21 cellular contexts compared by ENCODE assay signal in the genomic region with DNA sequence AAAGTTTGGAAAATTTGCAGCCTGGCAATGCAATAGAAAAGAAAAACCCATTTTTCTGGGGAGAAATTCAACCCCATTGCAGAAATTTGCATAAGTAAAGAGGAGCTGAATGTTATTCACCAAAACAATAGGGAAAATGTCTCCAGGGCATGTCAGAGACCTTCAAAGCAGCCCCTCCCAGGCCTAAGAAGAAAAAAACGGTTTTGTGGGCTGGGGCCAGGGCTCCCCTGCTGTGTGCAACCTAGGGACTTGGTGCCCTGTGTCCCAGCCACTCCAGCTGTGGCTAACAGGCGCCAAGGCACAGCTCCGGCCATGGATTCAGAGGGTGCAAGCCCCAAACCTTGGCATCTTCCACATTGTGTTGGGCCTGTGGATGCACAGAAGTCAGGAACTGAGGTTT.
A peak's percentile ranks its signal among the peaks of the same experiment; 100 is the strongest.
DNase-seq lines count a peak whose midpoint lies in the region; ATAC-seq, FAIRE-seq and TF ChIP-seq lines count a peak whose summit lies in the region.
"Had no signal": no experiment of that assay in that cellular context is flagged by ENCODE, and none has a peak within 500 bp of the region (broad histone marks: within the 10 kb centered on the region; RNA-seq: fewer than 3 reads in every experiment).

No MANE protein-coding gene starts in this region.

- no peak overlapping the region for H2BK20ac ChIP-seq in H1 (ENCODE audit: low read length)

- peak overlapping the region; percentile 35; the same call in 1 of the 2 replicates for H3K4me2 ChIP-seq in GM23338
- H3K4me2 ChIP-seq in H1 (ENCODE audit: insufficient read depth in 1 of 2, low read depth in 2 of 2, low read length in 2 of 2) = no peak overlapping the region; a peak in 1 of 4 replicates
- H3K4me2 ChIP-seq in neuronal stem cell (ENCODE audit: insufficient read depth, low read length, poor library complexity, severe bottlenecking) = no peak overlapping the region
- H3K4me2 ChIP-seq: BLaER1 had no signal

- peaks cover 61% of the 10 kb centered on the region for H3K9me3 Mint-ChIP-seq in GM23338

- no peak for FAIRE-seq in H1 (lab: Jason Lieb, UNC)
- FAIRE-seq: G401.6, GM12891 had no signal

- H2BK12ac ChIP-seq in H1 (ENCODE audit: low read depth, low read length) = no peak overlapping the region
- no peak overlapping the region for H2BK12ac ChIP-seq in neuronal stem cell (ENCODE audit: low read length)

- H3K4ac ChIP-seq in H1 (replicated peaks; ENCODE audit: insufficient read length, low read depth, low read length) (no peak overlapping the region), neuronal stem cell (ENCODE audit: low read length) (no peak overlapping the region)

- H3F3A ChIP-seq in GM23338 (replicated peaks; ENCODE audit: low read depth) = 0 out of 2 replicates have a peak, but pooled peaks cover 4% of the 10 kb centered on the region

- no peak overlapping the region for H2BK5ac ChIP-seq in H1 (ENCODE audit: low read depth, low read length)
- no peak overlapping the region for H2BK5ac ChIP-seq in neuronal stem cell (ENCODE audit: low read length)

- H3K79me1 ChIP-seq in H1 (ENCODE audit: low read depth, low read length) = no peaks in the 10 kb centered on the region
- no peaks in the 10 kb centered on the region for H3K79me1 ChIP-seq in neuronal stem cell (ENCODE audit: low read depth, low read length)

- no peak overlapping the region for H4K8ac ChIP-seq in H1 (ENCODE audit: extremely low read depth, insufficient read depth, low read length)
- H4K8ac ChIP-seq in neuronal stem cell (ENCODE audit: low read depth, low read length) = peak overlapping the region; percentile 92

- DNase-seq in GM23338 (ENCODE audit: low spot score) = peak; percentile 70
- peak in 1 of 2 experiments; percentile 19 for DNase-seq in H1 (ENCODE audit: low read depth in 1 of 2, low spot score in 2 of 2)
- DNase-seq in neuronal stem cell (ENCODE audit: low spot score) = no peak
- DNase-seq in GM13977 (ENCODE audit: low spot score) = no peak
- DNase-seq in CD1c-positive myeloid dendritic cell (ENCODE audit: extremely low spot score) = no peak
- no peak for DNase-seq in NAMALWA (ENCODE audit: low spot score)
- DNase-seq: 8988T; AML-193; Calu3; CD4-positive, CD25-positive, alpha-beta regulatory T cell; DMS 273 treated with DMSO at 0.1 percent for 48 hours; DMS79; GOT3; KG1 had no signal

- no peak overlapping the region for H2AK5ac ChIP-seq in H1 (ENCODE audit: low read depth, low read length)
- no peak overlapping the region for H2AK5ac ChIP-seq in neuronal stem cell (ENCODE audit: low read depth, low read length)

- no peak overlapping the region for H3K9ac ChIP-seq in HUES64 (ENCODE audit: low read depth, low read length)
- H3K9ac ChIP-seq in H1 (replicated peaks in 1 of 4; ENCODE audit: extremely low read depth in 1 of 4, low read depth in 3 of 4, low read length in 3 of 4) = no peak overlapping the region
- H3K9ac ChIP-seq in neuronal stem cell (ENCODE audit: low read depth, low read length, poor library complexity) = no peak overlapping the region
- H3K9ac ChIP-seq: BLaER1 had no signal

- H2BK15ac ChIP-seq in H1 (ENCODE audit: low read length) (no peak overlapping the region), neuronal stem cell (ENCODE audit: low read length) (no peak overlapping the region)

- H4K5ac ChIP-seq in H1 (ENCODE audit: insufficient read length, low read depth, low read length) = no peak overlapping the region

- peak overlapping the region; percentile 72; the same call in 1 of the 2 replicates for H3K27ac ChIP-seq in GM23338 (ENCODE audit: low read depth)
- H3K27ac ChIP-seq in HUES64 (ENCODE audit: low read depth, low read length) = peak overlapping the region; percentile 60; the same call in 1 of the 2 replicates
- no peak overlapping the region for H3K27ac ChIP-seq in H1 (ENCODE audit: low read depth, low read length)
- no peak overlapping the region for H3K27ac ChIP-seq in neuronal stem cell (replicated peaks; ENCODE audit: low read length)
- H3K27ac ChIP-seq: BLaER1, HL-60 had no signal

- H3K4me3 ChIP-seq in GM23338 (no peak overlapping the region), HUES64 (ENCODE audit: low read length) (no peak overlapping the region), H1 (ENCODE audit: extremely low read depth in 1 of 4, insufficient read depth in 2 of 4, low read depth in 3 of 4, low read length in 4 of 4) (no peak overlapping the region), neuronal stem cell (ENCODE audit: low read length in 2 of 2) (no peak overlapping the region)
- H3K4me3 ChIP-seq: BLaER1 had no signal

- H3K18ac ChIP-seq in H1 (ENCODE audit: extremely low read depth, low read length) = peak overlapping the region; percentile 44; the same call in 1 of the 2 replicates
- peak overlapping the region; percentile 38 for H3K18ac ChIP-seq in neuronal stem cell (ENCODE audit: low read length)

- CTCF ChIA-PET in H1 (lab: Charles Lee; ENCODE audit: partially characterized antibody) = interaction anchor here (0.9 kb wide), 1 partner anchor 114 kb away, joined by 3 read pairs; no protein-coding TSS in a partner anchor

- no peak overlapping the region for H4K91ac ChIP-seq in H1 (replicated peaks; ENCODE audit: insufficient read length, low read length)
- no peak overlapping the region for H4K91ac ChIP-seq in neuronal stem cell (ENCODE audit: low read depth, low read length, poor library complexity)

- H2BK120ac ChIP-seq in H1 (replicated peaks; ENCODE audit: low read depth, low read length) = no peak overlapping the region
- no peak overlapping the region for H2BK120ac ChIP-seq in neuronal stem cell (ENCODE audit: low read depth, low read length)

- H3K36me3 ChIP-seq in GM23338 (ENCODE audit: insufficient read depth) = peaks cover 4% of the 10 kb centered on the region; the same call in 1 of the 2 replicates
- no peaks in the 10 kb centered on the region; the same call in 1 of the 2 replicates for H3K36me3 ChIP-seq in HUES64 (ENCODE audit: insufficient read depth, low read length)
- H3K36me3 ChIP-seq in H1 (ENCODE audit: control insufficient read depth in 2 of 4, insufficient read depth in 4 of 4, low read length in 3 of 4) = peaks cover 0 to 4% (median 0%) of the 10 kb centered on the region in 4 experiments; a peak in 1 of 8 replicates
- H3K36me3 ChIP-seq in neuronal stem cell (replicated peaks in 1 of 2; ENCODE audit: control insufficient read depth in 2 of 2, insufficient read depth in 2 of 2, low read length in 2 of 2) = no peaks in the 10 kb centered on the region
- H3K36me3 ChIP-seq: BLaER1 had no signal

- in situ Hi-C loops in GM13977 (cut with MboI; ENCODE audit: low pct_unique_long_range_greater_than_20kb, low sequenced_read_pairs, unreplicated experiment) = no loop called here

- POLR2A ChIA-PET in H1 (lab: Charles Lee; ENCODE audit: partially characterized antibody) = no interaction called here

- TF ChIP-seq EP300 in H1 (IDR thresholded peaks at IDR 0.05; ENCODE audit: borderline replicate concordance in 1 of 2, low read depth in 2 of 2, low read length in 2 of 2) = no peak

- H3K23ac ChIP-seq in H1 (ENCODE audit: insufficient read length) = no peak overlapping the region
- no peak overlapping the region for H3K23ac ChIP-seq in neuronal stem cell (ENCODE audit: low read depth, low read length, poor library complexity)

- TF ChIP-seq CTCF in GM23338 (conservative IDR thresholded peaks at IDR 0.05; ENCODE audit: low read depth in 2 of 2) (no peak), H1 (IDR thresholded peaks at IDR 0.05; ENCODE audit: control extremely low read depth in 1 of 3, insufficient read depth in 1 of 3, low read depth in 1 of 3, low read length in 3 of 3) (no peak), GM13977 (IDR thresholded peaks at IDR 0.05; ENCODE audit: extremely low read depth, insufficient read depth, missing control alignments) (no peak)

- H3K4me3 Mint-ChIP-seq in GM23338 = no peak overlapping the region
- H3K4me3 Mint-ChIP-seq: CD4-positive, CD25-positive, alpha-beta regulatory T cell; IgD-negative memory B cell had no signal

- TF ChIP-seq RAD21 in H1 (IDR thresholded peaks at IDR 0.05 in 1 of 2, conservative IDR thresholded peaks at IDR 0.05 in 1 of 2; ENCODE audit: low read depth in 2 of 2, low read length in 2 of 2) = no peak

- H3K79me2 ChIP-seq in GM23338 (replicated peaks; ENCODE audit: insufficient read depth) = no peaks in the 10 kb centered on the region
- no peaks in the 10 kb centered on the region for H3K79me2 ChIP-seq in H1 (ENCODE audit: control insufficient read depth in 1 of 2, insufficient read depth in 2 of 2, low read length in 2 of 2)

- H2AFZ ChIP-seq in GM23338 (no peak overlapping the region), H1 (ENCODE audit: low read length) (no peak overlapping the region), neuronal stem cell (ENCODE audit: low read length) (no peak overlapping the region)

- 42% methylated on average over 3 of the region's 3 CpGs for WGBS in HUES64
- 64% methylated on average over 3 of the region's 3 CpGs; no CpG with 5 or more reads in 1 of the 2 experiments for WGBS in H1 (ENCODE audit: extremely low coverage in 1 of 2, insufficient coverage in 1 of 2, insufficient read length in 1 of 2, insufficient replicate concordance in 2 of 2, low coverage in 1 of 2, low lambda C conversion rate in 2 of 2, missing lambda C conversion rate in 1 of 2), 2 experiments
- no CpG with 5 or more reads among the region's 3 CpGs for WGBS in neuronal stem cell (ENCODE audit: extremely low coverage in 2 of 2, insufficient read length in 2 of 2, insufficient replicate concordance in 1 of 2), 2 donors

- no peak overlapping the region for H3K56ac ChIP-seq in H1 (replicated peaks; ENCODE audit: insufficient read length, low read depth, low read length)

- H3K4me1 ChIP-seq in GM23338 (ENCODE audit: insufficient read depth) (peaks cover 16% of the 10 kb centered on the region), HUES64 (ENCODE audit: insufficient read depth, low read length) (0 out of 2 replicates have a peak, but pooled peaks cover 8% of the 10 kb centered on the region), H1 (replicated peaks in 1 of 4; ENCODE audit: control insufficient read depth in 3 of 4, insufficient read depth in 4 of 4, low read length in 3 of 4) (peaks cover 0 to 5% (median 1%) of the 10 kb centered on the region in 4 experiments; a peak in 1 of 7 replicates), neuronal stem cell (ENCODE audit: control insufficient read depth in 2 of 2, insufficient read depth in 1 of 2, low read depth in 1 of 2, low read length in 2 of 2) (no peaks in the 10 kb centered on the region)
- H3K4me1 ChIP-seq: BLaER1 had no signal

- H3K27me3 ChIP-seq in GM23338 (ENCODE audit: insufficient read depth) (no peaks in the 10 kb centered on the region), HUES64 (ENCODE audit: insufficient read depth, low read length) (no peaks in the 10 kb centered on the region), H1 (replicated peaks in 1 of 4; ENCODE audit: control insufficient read depth in 3 of 4, extremely low read depth in 1 of 4, insufficient read depth in 3 of 4, low read length in 3 of 4) (no peaks in the 10 kb centered on the region), neuronal stem cell (ENCODE audit: control insufficient read depth in 3 of 3, insufficient read depth in 3 of 3, low read depth in 1 of 3, low read length in 3 of 3) (peaks cover 0 to 4% (median 0%) of the 10 kb centered on the region in 3 experiments)
- H3K27me3 ChIP-seq: BLaER1 had no signal

- H4K20me1 ChIP-seq in GM23338 (replicated peaks; ENCODE audit: insufficient read depth) = no peaks in the 10 kb centered on the region
- no peaks in the 10 kb centered on the region for H4K20me1 ChIP-seq in H1 (replicated peaks in 1 of 2; ENCODE audit: control insufficient read depth in 1 of 2, insufficient read depth in 2 of 2, low read length in 2 of 2)
- H4K20me1 ChIP-seq: BLaER1 had no signal

- H3K27ac Mint-ChIP-seq in GM23338 = no peak overlapping the region
- H3K27ac Mint-ChIP-seq: CD4-positive, CD25-positive, alpha-beta regulatory T cell; IgD-negative memory B cell had no signal

- ATAC-seq in GM23338 = peak; percentile 57
- ATAC-seq: HCT116 had no signal

- peaks cover 14% of the 10 kb centered on the region for H3K27me3 Mint-ChIP-seq in GM23338 (ENCODE audit: insufficient read depth, low read depth, poor library complexity)
- H3K27me3 Mint-ChIP-seq: CD4-positive, CD25-positive, alpha-beta regulatory T cell; IgD-negative memory B cell had no signal

- peaks cover 16% of the 10 kb centered on the region for H3K9me3 ChIP-seq in HUES64 (ENCODE audit: insufficient read depth, low read depth, low read length)
- peaks cover 11 to 13% of the 10 kb centered on the region in 2 experiments; a peak in 3 of 4 replicates for H3K9me3 ChIP-seq in H1 (ENCODE audit: insufficient read depth in 2 of 2, low read depth in 1 of 2, low read length in 1 of 2)
- no peaks in the 10 kb centered on the region for H3K9me3 ChIP-seq in neuronal stem cell (replicated peaks in 1 of 2; ENCODE audit: control insufficient read depth in 2 of 2, insufficient read depth in 1 of 2, low read depth in 1 of 2, low read length in 2 of 2)

- H3K14ac ChIP-seq in H1 (ENCODE audit: insufficient read length) (no peak overlapping the region), neuronal stem cell (ENCODE audit: low read length) (peak overlapping the region; percentile 38)

- TF ChIP-seq POLR2A in H1 (IDR thresholded peaks at IDR 0.05; ENCODE audit: control extremely low read depth in 1 of 2, low read depth in 2 of 2, low read length in 2 of 2) = no peak

- peaks cover 10% of the 10 kb centered on the region for H3K4me1 Mint-ChIP-seq in GM23338
- H3K4me1 Mint-ChIP-seq: CD4-positive, CD25-positive, alpha-beta regulatory T cell; IgD-negative memory B cell had no signal

- peaks cover 57% of the 10 kb centered on the region for H3K36me3 Mint-ChIP-seq in GM23338 (ENCODE audit: low read depth)
- H3K36me3 Mint-ChIP-seq: CD4-positive, CD25-positive, alpha-beta regulatory T cell; IgD-negative memory B cell had no signal

- H3K23me2 ChIP-seq in H1 (ENCODE audit: low read depth, low read length) = no peaks in the 10 kb centered on the region

- H3K9me2 ChIP-seq in GM23338 (ENCODE audit: insufficient read depth) = 0 out of 2 replicates have a peak, but pooled peaks cover 3% of the 10 kb centered on the region

Comparison
In these comparisons a context has a peak if more than half of its experiments do, and no peak if none do; other contexts are left out.
1. H3K27ac ChIP-seq: peak in GM23338 (single experiment) and HUES64 (single experiment); none in H1 (single experiment) and neuronal stem cell (single experiment).